Comparison of ENCODE assay signal across 3 cellular contexts in genomic region chr15:52726195-52726594, GRCh38.
"Had no signal": no experiment of that assay in that cellular context is flagged by ENCODE, and none has a peak within 500 bp of the region (broad histone marks: within the 10 kb centered on the region; RNA-seq: fewer than 3 reads in every experiment).

No MANE protein-coding gene starts in this region.

- DNase-seq: GDM1, GF-D8 had no signal

- ATAC-seq: GM12878 had no signal

- H3K4me3 ChIP-seq: GM12878 had no signal
